Comparison of ENCODE assay signal across 17 cellular contexts in genomic region chr19:7442423-7442822, GRCh38. TPM values are rescaled to one million over a fixed set of nuclear protein-coding genes. Genes with fewer than 3 reads are reported as not detected.
DNase-seq lines count a peak whose midpoint lies in the region; ATAC-seq and TF ChIP-seq lines count a peak whose summit lies in the region.
"Had no signal": no experiment of that assay in that cellular context is flagged by ENCODE, and none has a peak within 500 bp of the region (broad histone marks: within the 10 kb centered on the region; RNA-seq: fewer than 3 reads in every experiment).

No MANE protein-coding gene starts in this region.

- intact Hi-C loops in heart left ventricle (cut with DNase I) (no loop called here), cardiac septum (cut with DNase I) (no loop called here), right cardiac atrium (cut with DNase I) (no loop called here), testis (cut with DNase I; ENCODE audit: low total_unique reads) (no loop called here)

- no peak overlapping the region for H3K14ac ChIP-seq in trophoblast cell (ENCODE audit: low read length)

- H3K9me3 ChIP-seq in heart left ventricle, result no peaks in the 10 kb centered on the region
- no peaks in the 10 kb centered on the region for H3K9me3 ChIP-seq in right cardiac atrium (ENCODE audit: control insufficient read depth, low read length)
- no peaks in the 10 kb centered on the region for H3K9me3 ChIP-seq in testis
- no peaks in the 10 kb centered on the region for H3K9me3 ChIP-seq in trophoblast cell (ENCODE audit: insufficient read depth, low read depth, low read length)
- H3K9me3 ChIP-seq: breast epithelium had no signal

- no peak overlapping the region for H2AK5ac ChIP-seq in trophoblast cell (ENCODE audit: low read length)

- H3K4me1 ChIP-seq in heart left ventricle, result peaks cover 0 to 5% (median 0%) of the 10 kb centered on the region in 12 donors
- H3K4me1 ChIP-seq in right cardiac atrium (ENCODE audit: control insufficient read depth, insufficient read depth, low read length), result no peaks in the 10 kb centered on the region
- no peaks in the 10 kb centered on the region for H3K4me1 ChIP-seq in testis
- H3K4me1 ChIP-seq in trophoblast cell (ENCODE audit: control insufficient read depth in 1 of 2, insufficient read depth in 2 of 2, low read length in 2 of 2), result no peaks in the 10 kb centered on the region
- H3K4me1 ChIP-seq: breast epithelium, foreskin keratinocyte had no signal

- H2BK12ac ChIP-seq in trophoblast cell (ENCODE audit: low read length), result no peak overlapping the region

- no peak overlapping the region for H3K27ac ChIP-seq in heart left ventricle
- H3K27ac ChIP-seq in angular gyrus (ENCODE audit: low read depth, low read length), result peak overlapping the region; percentile 84
- H3K27ac ChIP-seq in right cardiac atrium (ENCODE audit: low read length), result no peak overlapping the region
- H3K27ac ChIP-seq in testis, result no peak overlapping the region
- no peak overlapping the region for H3K27ac ChIP-seq in trophoblast cell (ENCODE audit: low read depth, low read length)
- H3K27ac ChIP-seq: breast epithelium, foreskin keratinocyte had no signal

- no peak overlapping the region for H3K4ac ChIP-seq in trophoblast cell (ENCODE audit: low read depth, low read length)

- H3K18ac ChIP-seq in trophoblast cell (ENCODE audit: low read length), result no peak overlapping the region

- H4K8ac ChIP-seq in trophoblast cell (ENCODE audit: low read depth, low read length), result no peak overlapping the region

- H3K23ac ChIP-seq in trophoblast cell (ENCODE audit: low read length), result no peak overlapping the region

- H3K36me3 ChIP-seq in heart left ventricle (peaks cover 0 to 76% (median 66%) of the 10 kb centered on the region in 9 donors), testis (ENCODE audit: low read depth, missing control alignments) (no peaks in the 10 kb centered on the region), trophoblast cell (ENCODE audit: control insufficient read depth in 1 of 2, insufficient read depth in 2 of 2, low read length in 2 of 2) (peaks cover 56 to 59% of the 10 kb centered on the region in 2 experiments)
- H3K36me3 ChIP-seq: breast epithelium had no signal

- peak in 1 of 4 donors; percentile 31 for ATAC-seq in heart left ventricle
- no peak for ATAC-seq in right cardiac atrium
- ATAC-seq in GM18502 (IDR thresholded peaks at IDR 0.05; ENCODE audit: poor library complexity, unreplicated experiment), result no peak
- ATAC-seq: activated CD4-positive, CD25-positive, alpha-beta regulatory T cell treated with anti-CD3 and anti-CD28 coated beads, Interleukin-2, amount 50 U/mL, for 24 hours; foreskin keratinocyte; natural killer cell had no signal

- H2BK5ac ChIP-seq in trophoblast cell (ENCODE audit: low read depth, low read length, poor library complexity), result no peak overlapping the region

- H3K79me2 ChIP-seq in trophoblast cell (ENCODE audit: control insufficient read depth, insufficient read depth, low read length, poor library complexity), result no peaks in the 10 kb centered on the region

- no peak overlapping the region for H3K9ac ChIP-seq in trophoblast cell (ENCODE audit: low read length)

- TF ChIP-seq POLR2A in heart left ventricle (IDR thresholded peaks at IDR 0.05), result no peak
- no peak for TF ChIP-seq POLR2A in testis (IDR thresholded peaks at IDR 0.05)

- no peak overlapping the region for H4K91ac ChIP-seq in trophoblast cell (ENCODE audit: low read depth, low read length)

- no peak overlapping the region for H2AFZ ChIP-seq in trophoblast cell (ENCODE audit: insufficient read depth, low read length, poor library complexity)

- no peak overlapping the region for H4K12ac ChIP-seq in trophoblast cell (ENCODE audit: low read depth, low read length)

- H3K4me3 ChIP-seq in heart left ventricle (no peak overlapping the region), right cardiac atrium (ENCODE audit: low read length) (no peak overlapping the region), testis (no peak overlapping the region), trophoblast cell (ENCODE audit: low read depth, low read length) (no peak overlapping the region)
- H3K4me3 ChIP-seq: breast epithelium had no signal

- H2BK120ac ChIP-seq in trophoblast cell (ENCODE audit: insufficient read depth, low read length, poor library complexity), result no peak overlapping the region

- TF ChIP-seq CTCF in heart left ventricle (IDR thresholded peaks at IDR 0.05) (no peak), testis (IDR thresholded peaks at IDR 0.05) (no peak)

- DNase-seq in heart left ventricle, result peak in 3 of 5 donors; percentile 30 to 58 (median 34)
- DNase-seq in cardiac septum (ENCODE audit: low spot score), result no peak
- DNase-seq in right cardiac atrium, result peak in 2 of 3 donors; percentile 45 to 76
- DNase-seq in testis, result peak; percentile 39
- no peak for DNase-seq in GM19238 (ENCODE audit: insufficient read length, low spot score)
- no peak for DNase-seq in trophoblast cell
- DNase-seq: foreskin keratinocyte, Karpas-422, natural killer cell, NCI-H1105 treated with DMSO at 0.1 percent for 48 hours, NCI-H226, SIG-M5, T-helper 2 cell had no signal

- no peaks in the 10 kb centered on the region for H3K79me1 ChIP-seq in trophoblast cell (ENCODE audit: low read length)

- no peak overlapping the region for H3K4me2 ChIP-seq in trophoblast cell (ENCODE audit: low read length)

- H3K27me3 ChIP-seq in heart left ventricle (no peaks in the 10 kb centered on the region), right cardiac atrium (ENCODE audit: control insufficient read depth, insufficient read depth) (no peaks in the 10 kb centered on the region), testis (no peaks in the 10 kb centered on the region), trophoblast cell (ENCODE audit: insufficient read depth, low read length) (no peaks in the 10 kb centered on the region)
- H3K27me3 ChIP-seq: breast epithelium, foreskin keratinocyte had no signal

- WGBS in heart left ventricle, 4 donors, result 57 to 66% (median 64%) methylated on average over 9 of the region's 9 CpGs
- WGBS in right cardiac atrium, result 55% methylated on average over 9 of the region's 9 CpGs
- 79 to 82% methylated on average over 9 of the region's 9 CpGs for WGBS in testis, 2 donors
- WGBS in trophoblast cell (ENCODE audit: extremely low coverage, insufficient coverage, insufficient read length), result no CpG with 5 or more reads among the region's 9 CpGs

RNA-seq across cellular contexts. Expression of gene PEX11G, which starts 46.4 kb away (rescaled TPM):
- 1 to 10 TPM in 8 of 9 donors, under 1 TPM in 1; 0.93 to 2.9 (median 1.5) TPM for total RNA-seq in heart left ventricle
- 1 to 10 TPM in 1 of 2 donors, under 1 TPM in 1; 0.55 to 3.4 TPM for polyA plus RNA-seq in heart left ventricle
- total RNA-seq in cardiac septum, result 1.9 TPM
- 1 to 10 TPM; 1.5 to 2.5 (median 2.3) TPM for total RNA-seq in right cardiac atrium
- 3.2 TPM for polyA plus RNA-seq in right cardiac atrium
- 10 to 100 TPM; 12.3 to 20.9 TPM for total RNA-seq in testis
- 26.0 TPM for polyA plus RNA-seq in testis (ENCODE audit: insufficient read depth, low read depth, low replicate concordance)
- 0.92 and 0.94 TPM in 2 replicates for polyA plus RNA-seq in trophoblast cell (2013)

Comparison
In these comparisons a context has a peak if more than half of its experiments do, and no peak if none do; other contexts are left out.
1. DNase-seq: peak in heart left ventricle (3 of 5), right cardiac atrium (2 of 3) and testis (single experiment); none in cardiac septum (single experiment), GM19238 (single experiment) and trophoblast cell (0 of 2).